ENCODE assay signal across 8 cellular contexts in genomic region chr7:83271212-83272099, GRCh38.
DNase-seq lines count a peak whose midpoint lies in the region; ATAC-seq and TF ChIP-seq lines count a peak whose summit lies in the region.

No MANE protein-coding gene starts in this region.

- H3K4me3 Mint-ChIP-seq in activated CD4-positive, alpha-beta T cell treated with anti-CD3 and anti-CD28 coated beads, Interleukin-2, amount 10 ng/mL, durations not matched to agents 24 days and 14 days: no peak overlapping the region

- no peak overlapping the region for H3K27ac Mint-ChIP-seq in activated CD4-positive, alpha-beta T cell treated with anti-CD3 and anti-CD28 coated beads, Interleukin-2, amount 10 ng/mL, durations not matched to agents 24 days and 14 days

- H3F3A ChIP-seq in SU-DHL-6 (ENCODE audit: insufficient read depth): no peaks in the 10 kb centered on the region

- no peak overlapping the region for H3K4me2 ChIP-seq in SU-DHL-6 (ENCODE audit: low read depth, low read length, poor library complexity, severe bottlenecking)

- no peaks in the 10 kb centered on the region; the same call in 1 of the 2 replicates for H4K20me1 ChIP-seq in SU-DHL-6 (ENCODE audit: low read depth, low read length)

- H3K27me3 ChIP-seq in SU-DHL-6 (ENCODE audit: low read length) (no peaks in the 10 kb centered on the region), kidney epithelial cell (ENCODE audit: control insufficient read depth, insufficient read depth, low read length) (no peaks in the 10 kb centered on the region)

- no peak overlapping the region for H3K9ac ChIP-seq in SU-DHL-6 (ENCODE audit: low read length)

- H3K27me3 Mint-ChIP-seq in activated CD4-positive, alpha-beta T cell treated with anti-CD3 and anti-CD28 coated beads, Interleukin-2, amount 10 ng/mL, durations not matched to agents 24 days and 14 days: no peaks in the 10 kb centered on the region

- no peaks in the 10 kb centered on the region for H3K9me3 Mint-ChIP-seq in activated CD4-positive, alpha-beta T cell treated with anti-CD3 and anti-CD28 coated beads, Interleukin-2, amount 10 ng/mL, durations not matched to agents 24 days and 14 days

- no peaks in the 10 kb centered on the region for H3K4me1 Mint-ChIP-seq in activated CD4-positive, alpha-beta T cell treated with anti-CD3 and anti-CD28 coated beads, Interleukin-2, amount 10 ng/mL, durations not matched to agents 24 days and 14 days

- ATAC-seq in HG03460 (IDR thresholded peaks at IDR 0.05; ENCODE audit: unreplicated experiment): no peak

- H2AFZ ChIP-seq in SU-DHL-6 (ENCODE audit: low read depth, low read length, severe bottlenecking): no peak overlapping the region

- H3K36me3 ChIP-seq in SU-DHL-6 (ENCODE audit: low read length) (no peaks in the 10 kb centered on the region), kidney epithelial cell (ENCODE audit: control insufficient read depth, insufficient read depth, low read length) (no peaks in the 10 kb centered on the region)

- intact Hi-C loops in activated CD4-positive, alpha-beta T cell treated with anti-CD3 and anti-CD28 coated beads, Interleukin-2, amount 10 ng/mL, durations not matched to agents 24 days and 14 days (cut with micrococcal nuclease): no loop called here

- DNase-seq in Daoy (ENCODE audit: low read depth): peak; percentile 23
- DNase-seq in NAMALWA (ENCODE audit: low spot score): peak; percentile 82
- DNase-seq in kidney epithelial cell (ENCODE audit: low read depth): peak; percentile 9
- DNase-seq in activated CD4-positive, alpha-beta T cell treated with anti-CD3 and anti-CD28 coated beads, Interleukin-2, amount 10 ng/mL, durations not matched to agents 24 days and 14 days: no peak
- no peak for DNase-seq in stimulated activated CD4-positive, alpha-beta T cell treated with anti-CD3 and anti-CD28 coated beads, Interleukin-2, amount 100 ng/mL, for 48 hours
- DNase-seq in T-helper 1 cell: no peak

- no peaks in the 10 kb centered on the region for H3K9me2 ChIP-seq in SU-DHL-6 (replicated peaks; ENCODE audit: insufficient read depth, low read length)

- H3K36me3 Mint-ChIP-seq in activated CD4-positive, alpha-beta T cell treated with anti-CD3 and anti-CD28 coated beads, Interleukin-2, amount 10 ng/mL, durations not matched to agents 24 days and 14 days (ENCODE audit: low read depth): no peaks in the 10 kb centered on the region

- H3K9me3 ChIP-seq in SU-DHL-6 (ENCODE audit: insufficient read depth, low read length): no peaks in the 10 kb centered on the region

- H3K79me2 ChIP-seq in SU-DHL-6 (ENCODE audit: insufficient read depth, low read length): no peaks in the 10 kb centered on the region

- no peak overlapping the region for H3K27ac ChIP-seq in SU-DHL-6 (ENCODE audit: low read depth, low read length)

- TF ChIP-seq CTCF in SU-DHL-6 (IDR thresholded peaks at IDR 0.05; ENCODE audit: insufficient read depth, low read length, poor library complexity, severe bottlenecking) (peak; percentile 36), kidney epithelial cell (IDR thresholded peaks at IDR 0.05; ENCODE audit: insufficient read depth, low read length, poor library complexity, severe bottlenecking) (peak; percentile 59)

- H3K4me3 ChIP-seq in SU-DHL-6 (ENCODE audit: insufficient read depth, low read length, poor library complexity, severe bottlenecking): no peak overlapping the region
- no peak overlapping the region for H3K4me3 ChIP-seq in kidney epithelial cell (ENCODE audit: low read depth, low read length)

Comparison
In these comparisons a context has a peak if more than half of its experiments do, and no peak if none do; other contexts are left out.
1. DNase-seq: peak in Daoy (single experiment), NAMALWA (single experiment) and kidney epithelial cell (single experiment); none in activated CD4-positive, alpha-beta T cell treated with anti-CD3 and anti-CD28 coated beads, Interleukin-2, amount 10 ng/mL, durations not matched to agents 24 days and 14 days (single experiment), stimulated activated CD4-positive, alpha-beta T cell treated with anti-CD3 and anti-CD28 coated beads, Interleukin-2, amount 100 ng/mL, for 48 hours (0 of 2) and T-helper 1 cell (0 of 5).